ENCODE assay signal across 8 cellular contexts in genomic region chr3:15098503-15099363, GRCh38.
DNase-seq lines count a peak whose midpoint lies in the region; ATAC-seq lines count a peak whose summit lies in the region.

Gene RBSN (minus strand): TSS chr3:15099148. CDS start chr3:15096120, 3,028 bp downstream.

- H3K4me3 Mint-ChIP-seq in effector memory CD8-positive, alpha-beta T cell: peak within 1 kb of the TSS; percentile 81 to 88

- peaks cover 18 to 21% of the 10 kb centered on the region in 2 donors for H3K4me1 Mint-ChIP-seq in effector memory CD8-positive, alpha-beta T cell (ENCODE audit: low read depth in 2 of 2)

- H3K27ac Mint-ChIP-seq in effector memory CD8-positive, alpha-beta T cell: peak within 1 kb of the TSS; percentile 95 to 97

- peak; percentile 86 for ATAC-seq in GM19467 (IDR thresholded peaks at IDR 0.05; ENCODE audit: unreplicated experiment)
- peak; percentile 79 for ATAC-seq in effector memory CD8-positive, alpha-beta T cell (replicated peaks)

- DNase-seq in CMK (ENCODE audit: low read depth) (peak; percentile 90), HPDE6-E6E7 (ENCODE audit: extremely low spot score) (peak; percentile 53), NOMO-1 (lab: John Stamatoyannopoulos, UW; ENCODE audit: unreplicated experiment in 2 of 2) (peak; percentile 93 to 95), medulla oblongata (ENCODE audit: extremely low spot score) (peak; percentile 97)
- peak; percentile 90 to 93 for DNase-seq in activated CD8-positive, alpha-beta memory T cell treated with anti-CD3 and anti-CD28 coated beads for 4 hours (ENCODE audit: low read depth in 2 of 2)
- peak; percentile 93 to 95 (median 94) for DNase-seq in effector memory CD8-positive, alpha-beta T cell
- peak; percentile 92 to 93 (median 93) for DNase-seq in stimulated activated CD4-positive, alpha-beta T cell treated with anti-CD3 and anti-CD28 coated beads, TNF-alpha, amount 100 ng/mL, for 48 hours (ENCODE audit: low read depth in 3 of 3)

- peaks cover 7% of the 10 kb centered on the region in 2 donors for H3K27me3 Mint-ChIP-seq in effector memory CD8-positive, alpha-beta T cell

- no peaks in the 10 kb centered on the region for H3K9me3 Mint-ChIP-seq in effector memory CD8-positive, alpha-beta T cell

- H3K36me3 Mint-ChIP-seq in effector memory CD8-positive, alpha-beta T cell (ENCODE audit: insufficient read depth): peaks cover 37% of the 10 kb centered on the region

Comparison
In these comparisons a context has a peak if more than half of its experiments do, and no peak if none do; other contexts are left out.
1. Peak in every context shown above with its lines: DNase-seq and ATAC-seq.